In genomic region chr18:35030234-35030989, GRCh38 we compare ENCODE assay signal across 8 cellular contexts. TPM values are rescaled to one million over a fixed set of nuclear protein-coding genes. Genes with fewer than 3 reads are reported as not detected.
DNase-seq lines count a peak whose midpoint lies in the region; ATAC-seq and TF ChIP-seq lines count a peak whose summit lies in the region.

No MANE protein-coding gene starts in this region.

- peak overlapping the region; percentile 2 to 57 for H3K9ac ChIP-seq in duodenal mucosa (ENCODE audit: low read depth in 1 of 2, low read length in 2 of 2)

- peak; percentile 42 for ATAC-seq in GM19324 (IDR thresholded peaks at IDR 0.05; ENCODE audit: low FRiP score, unreplicated experiment)
- ATAC-seq in HG03571 (IDR thresholded peaks at IDR 0.05; ENCODE audit: unreplicated experiment) = peak; percentile 54
- peak; percentile 50 to 64 for ATAC-seq in stimulated activated naive B cell treated with anti-CD40 and anti-IgM and Interleukin-4, amounts not matched to agents 10 μg/mL and 1 μg/mL and 100 μg/mL, for 72 hours (replicated peaks)

- TF ChIP-seq CTCF in AG04450 (IDR thresholded peaks at IDR 0.05; ENCODE audit: low read depth, low read length) (0 out of 2 replicates have a peak, but pooled peaks have one; percentile 1), testis (IDR thresholded peaks at IDR 0.05) (no peak)

- peak overlapping the region; percentile 93 for H3K27ac Mint-ChIP-seq in stimulated activated naive B cell treated with anti-CD40 and anti-IgM and Interleukin-4, amounts not matched to agents 10 μg/mL and 1 μg/mL and 100 μg/mL, for 72 hours

- H3K4me1 ChIP-seq in duodenal mucosa (ENCODE audit: control insufficient read depth in 1 of 2, insufficient read depth in 2 of 2, low read length in 2 of 2) (peaks cover 8 to 19% of the 10 kb centered on the region in 2 donors), testis (peaks cover 6% of the 10 kb centered on the region)

- WGBS in testis, 2 donors = 33 to 43% methylated on average over 3 of the region's 3 CpGs

- H3K9me3 ChIP-seq in AG04450 (ENCODE audit: control insufficient read depth, insufficient read depth, low read length) (no peaks in the 10 kb centered on the region), duodenal mucosa (ENCODE audit: control insufficient read depth in 1 of 2, low read length in 2 of 2) (no peaks in the 10 kb centered on the region), testis (no peaks in the 10 kb centered on the region)

- H3K36me3 ChIP-seq in duodenal mucosa (ENCODE audit: control insufficient read depth in 1 of 2, insufficient read depth in 2 of 2, low read length in 2 of 2) = no peaks in the 10 kb centered on the region
- H3K36me3 ChIP-seq in testis (ENCODE audit: low read depth, missing control alignments) = no peaks in the 10 kb centered on the region

- H3K36me3 Mint-ChIP-seq in stimulated activated naive B cell treated with anti-CD40 and anti-IgM and Interleukin-4, amounts not matched to agents 10 μg/mL and 1 μg/mL and 100 μg/mL, for 72 hours = no peaks in the 10 kb centered on the region

- H3K27me3 ChIP-seq in AG04450 (ENCODE audit: control insufficient read depth, insufficient read depth, low read length) (no peaks in the 10 kb centered on the region), duodenal mucosa (ENCODE audit: control insufficient read depth in 1 of 2, insufficient read depth in 2 of 2, low read length in 2 of 2) (no peaks in the 10 kb centered on the region), testis (no peaks in the 10 kb centered on the region)

- H3K9me3 Mint-ChIP-seq in stimulated activated naive B cell treated with anti-CD40 and anti-IgM and Interleukin-4, amounts not matched to agents 10 μg/mL and 1 μg/mL and 100 μg/mL, for 72 hours = no peaks in the 10 kb centered on the region

- DNase-seq in AG04450 (ENCODE audit: low read depth, low spot score) = no peak
- DNase-seq in stimulated activated naive B cell treated with anti-CD40 and anti-IgM and Interleukin-4, amounts not matched to agents 10 μg/mL and 1 μg/mL and 100 μg/mL, for 72 hours = no peak
- no peak for DNase-seq in stimulated activated CD4-positive, alpha-beta T cell treated with anti-CD3 and anti-CD28 coated beads, Interleukin-15, amount 100 ng/mL, for 24 hours
- no peak for DNase-seq in testis
- DNase-seq in DMS114 treated with DMSO at 0.1 percent for 48 hours (lab: John Stamatoyannopoulos, UW; ENCODE audit: unreplicated experiment) = no peak

- no peak overlapping the region for H3K27ac ChIP-seq in AG04450 (ENCODE audit: low read depth, low read length)
- H3K27ac ChIP-seq in duodenal mucosa (ENCODE audit: low read depth, low read length) = peak overlapping the region; percentile 21
- no peak overlapping the region for H3K27ac ChIP-seq in testis

- peaks cover 21 to 43% of the 10 kb centered on the region in 2 donors for H3K4me1 Mint-ChIP-seq in stimulated activated naive B cell treated with anti-CD40 and anti-IgM and Interleukin-4, amounts not matched to agents 10 μg/mL and 1 μg/mL and 100 μg/mL, for 72 hours

- POLR2A ChIA-PET in AG04450 (lab: Yijun Ruan, JAX) = interaction anchor here (2.2 kb wide), 1 partner anchor 10 kb away, joined by 21 read pairs; the partner anchor contains the start of gene MAPRE2

- no peak for TF ChIP-seq POLR2A in testis (IDR thresholded peaks at IDR 0.05)

- H3K4me3 Mint-ChIP-seq in stimulated activated naive B cell treated with anti-CD40 and anti-IgM and Interleukin-4, amounts not matched to agents 10 μg/mL and 1 μg/mL and 100 μg/mL, for 72 hours = peak overlapping the region; percentile 74 to 81

- intact Hi-C loops in testis (cut with DNase I; ENCODE audit: low total_unique reads) = no loop called here

- no peak overlapping the region for H3K4me3 ChIP-seq in AG04450 (ENCODE audit: low read depth, low read length)
- H3K4me3 ChIP-seq in duodenal mucosa (ENCODE audit: low read depth in 1 of 2, low read length in 2 of 2) = peak overlapping the region; percentile 53 to 61
- no peak overlapping the region for H3K4me3 ChIP-seq in testis

- no peaks in the 10 kb centered on the region for H3K27me3 Mint-ChIP-seq in stimulated activated naive B cell treated with anti-CD40 and anti-IgM and Interleukin-4, amounts not matched to agents 10 μg/mL and 1 μg/mL and 100 μg/mL, for 72 hours

- CTCF ChIA-PET in AG04450 (lab: Charles Lee) = interaction anchor here (1.1 to 2.8 kb wide), 5 partner anchors 9 to 113 kb away, joined by 4 to 18 read pairs (median 5); partner anchors contain the start of gene MAPRE2

RNA-seq across cellular contexts. Expression of gene MAPRE2, which starts 10.8 kb away (rescaled TPM):
- polyA plus RNA-seq in AG04450 (2011; rRNA removed) = 41.1 and 48.8 TPM in 2 replicates
- 39.1 and 56.4 TPM in 2 replicates for polyA minus RNA-seq in AG04450 (2011; rRNA and poly(A)+ RNA removed)
- 10 to 100 TPM; 15.2 to 17.2 TPM for total RNA-seq in testis
- polyA plus RNA-seq in testis (ENCODE audit: insufficient read depth, low read depth, low replicate concordance) = 14.8 TPM

Comparison
In these comparisons a context has a peak if more than half of its experiments do, and no peak if none do; other contexts are left out.
1. H3K4me3 ChIP-seq: peak in duodenal mucosa (2 of 2); none in AG04450 (single experiment) and testis (0 of 2).
2. Peak in every context shown above with its lines, with median percentiles within 50 percentile points of each other: ATAC-seq.